10 cellular contexts compared by ENCODE assay signal in the genomic region with DNA sequence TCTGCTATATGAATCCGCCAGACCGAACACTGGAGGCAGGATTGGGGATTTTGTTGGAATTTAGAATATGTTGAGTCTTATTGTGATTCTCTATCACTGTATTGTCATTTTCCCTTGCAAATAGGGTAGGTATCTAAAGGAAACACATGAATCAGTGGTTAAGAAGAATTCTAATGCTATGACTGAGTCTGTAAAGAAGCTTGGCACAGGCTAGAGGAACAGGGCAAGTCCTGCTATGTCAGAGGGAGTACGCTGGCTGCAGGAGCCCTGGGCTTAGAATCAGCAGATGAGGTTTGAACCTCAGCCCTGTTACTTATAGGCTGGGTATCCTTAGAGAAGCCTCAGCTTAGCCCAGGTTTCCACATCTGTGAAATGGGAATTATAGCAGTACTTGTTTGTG.
DNase-seq lines count a peak whose midpoint lies in the region; ATAC-seq and TF ChIP-seq lines count a peak whose summit lies in the region.
"Had no signal": no experiment of that assay in that cellular context is flagged by ENCODE, and none has a peak within 500 bp of the region (broad histone marks: within the 10 kb centered on the region; RNA-seq: fewer than 3 reads in every experiment).

No MANE protein-coding gene starts in this region.

- no peaks in the 10 kb centered on the region for H3K79me2 ChIP-seq in ACC112 (ENCODE audit: control insufficient read depth, insufficient read depth, low read length, unreplicated experiment)

- ATAC-seq in GM18505 (IDR thresholded peaks at IDR 0.05; ENCODE audit: unreplicated experiment) (no peak), HG02884 (IDR thresholded peaks at IDR 0.05; ENCODE audit: unreplicated experiment) (no peak)

- no peak overlapping the region for H3K4me3 ChIP-seq in ACC112 (ENCODE audit: low read depth, low read length)
- H3K4me3 ChIP-seq in BE2C (ENCODE audit: low read depth, low read length), result no peak overlapping the region

- H3K27ac ChIP-seq in ACC112 (ENCODE audit: low read depth, low read length), result peak overlapping the region; percentile 82

- H3K27me3 ChIP-seq in ACC112 (ENCODE audit: insufficient read depth, low read length) (no peaks in the 10 kb centered on the region), BE2C (no peaks in the 10 kb centered on the region)

- peak; percentile 92 for DNase-seq in HCEC 1CT
- DNase-seq in amniotic stem cell (lab: John Stamatoyannopoulos, UW), result peak; percentile 89
- peak; percentile 79 for DNase-seq in hepatic stellate cell (ENCODE audit: low spot score)
- no peak for DNase-seq in NCI-H524 treated with DMSO at 0.1 percent for 48 hours (lab: John Stamatoyannopoulos, UW)
- DNase-seq in BE2C, result no peak
- DNase-seq: central memory CD4-positive, alpha-beta T cell; NCI-H524 had no signal

- no peak for TF ChIP-seq CTCF in BE2C (IDR thresholded peaks at IDR 0.05; ENCODE audit: low read depth, low read length)

- H3K9me3 ChIP-seq in BE2C, result no peaks in the 10 kb centered on the region

- H3K36me3 ChIP-seq in ACC112 (ENCODE audit: insufficient read depth, low read length) (no peaks in the 10 kb centered on the region), BE2C (no peaks in the 10 kb centered on the region)

- H3K4me1 ChIP-seq in ACC112 (ENCODE audit: control insufficient read depth, insufficient read depth, low read length, unreplicated experiment), result peaks cover 46% of the 10 kb centered on the region
- H3K4me1 ChIP-seq in BE2C, result peaks cover 5% of the 10 kb centered on the region; the same call in 1 of the 2 replicates

- peak overlapping the region; percentile 26 for H2AFZ ChIP-seq in ACC112 (ENCODE audit: low read length, unreplicated experiment)

- no peak for TF ChIP-seq POLR2A in GM18505 (IDR thresholded peaks at IDR 0.05; ENCODE audit: borderline replicate concordance, extremely low read depth, insufficient read depth, insufficient read length)

Comparison
In these comparisons a context has a peak if more than half of its experiments do, and no peak if none do; other contexts are left out.
1. DNase-seq: peak in HCEC 1CT (single experiment), amniotic stem cell (single experiment) and hepatic stellate cell (single experiment); none in NCI-H524 treated with DMSO at 0.1 percent for 48 hours (single experiment) and BE2C (single experiment).